In genomic region chr2:111903516-111903915, GRCh38 we compare ENCODE assay signal across 1 cellular context.
TF ChIP-seq lines count a peak whose summit lies in the region.

No MANE protein-coding gene starts in this region.

TF ChIP-seq in GM12878, 131 proteins besides CTCF, POLR2A, EP300 and RAD21 (continued from another document):
- TF ChIP-seq MTA2 (IDR thresholded peaks at IDR 0.05; ENCODE audit: low read depth) (peak; percentile 37; the same call in 1 of the 2 replicates), ATF7 (IDR thresholded peaks at IDR 0.05; ENCODE audit: low read depth) (peak; percentile 33; the same call in 1 of the 2 replicates)
